ENCODE assay signal across 18 cellular contexts in the genomic region with DNA sequence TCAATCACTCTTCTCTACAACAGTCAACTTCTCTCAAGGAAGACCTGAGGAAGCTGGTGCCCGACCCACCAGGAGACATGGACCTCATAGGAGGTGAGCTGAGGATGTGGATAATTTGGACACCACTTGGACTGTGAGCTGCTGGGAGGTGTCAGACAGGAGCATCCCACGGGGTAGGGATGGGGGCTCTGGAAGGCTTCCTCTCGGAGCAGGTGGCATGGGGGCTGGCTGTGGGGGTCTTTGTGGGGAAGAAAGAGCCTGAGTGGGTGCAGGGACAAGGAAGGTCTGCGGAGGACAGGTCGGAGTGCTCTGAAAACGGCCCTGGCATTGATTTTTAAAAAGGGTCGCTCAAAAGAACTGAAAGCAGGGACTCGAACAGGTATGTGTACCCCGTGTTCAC.
DNase-seq lines count a peak whose midpoint lies in the region; ATAC-seq and TF ChIP-seq lines count a peak whose summit lies in the region.
"Had no signal": no experiment of that assay in that cellular context is flagged by ENCODE, and none has a peak within 500 bp of the region (broad histone marks: within the 10 kb centered on the region; RNA-seq: fewer than 3 reads in every experiment).

No MANE protein-coding gene starts in this region.

- no peak for TF ChIP-seq POLR2A in sigmoid colon (IDR thresholded peaks at IDR 0.05)

- H3K9me3 ChIP-seq in WERI-Rb-1 (ENCODE audit: severe bottlenecking) (no peaks in the 10 kb centered on the region), sigmoid colon (no peaks in the 10 kb centered on the region)
- H3K9me3 ChIP-seq: HAP-1 had no signal

- no peak for TF ChIP-seq CTCF in WERI-Rb-1 (IDR thresholded peaks at IDR 0.05; ENCODE audit: low read depth, low read length)
- no peak for TF ChIP-seq CTCF in sigmoid colon (IDR thresholded peaks at IDR 0.05)

- H3K27me3 ChIP-seq in WERI-Rb-1 (ENCODE audit: insufficient read depth, low read depth, severe bottlenecking) = no peaks in the 10 kb centered on the region
- no peaks in the 10 kb centered on the region for H3K27me3 ChIP-seq in sigmoid colon

- H3K27ac ChIP-seq in WERI-Rb-1 (no peak overlapping the region), sigmoid colon (no peak overlapping the region)
- H3K27ac ChIP-seq: HL-60, KMS-11 had no signal

- intact Hi-C loops in sigmoid colon (cut with DNase I) = no loop called here

- H3K4me1 ChIP-seq in sigmoid colon = no peaks in the 10 kb centered on the region
- H3K4me1 ChIP-seq: HAP-1 had no signal

- H3K4me3 ChIP-seq in WERI-Rb-1 (ENCODE audit: low read depth, low read length) (no peak overlapping the region), sigmoid colon (no peak overlapping the region)
- H3K4me3 ChIP-seq: HAP-1 had no signal

- no peak for ATAC-seq in HG02678 (IDR thresholded peaks at IDR 0.05; ENCODE audit: unreplicated experiment)
- ATAC-seq: Panc1 had no signal

- no peak for TF ChIP-seq EP300 in sigmoid colon (IDR thresholded peaks at IDR 0.05)

- H3K36me3 ChIP-seq in WERI-Rb-1 (peaks cover 57% of the 10 kb centered on the region), sigmoid colon (peaks cover 0 to 14% (median 0%) of the 10 kb centered on the region in 4 donors)
- H3K36me3 ChIP-seq: HAP-1 had no signal

- peak; percentile 31 for DNase-seq in activated effector memory CD4-positive, alpha-beta T cell treated with anti-CD3 and anti-CD28 coated beads, Interleukin-2, amount 50 U/mL, for 16 hours
- no peak for DNase-seq in activated effector memory CD4-positive, alpha-beta T cell treated with Interleukin-2 at 50 U/mL for 16 hours
- peak; percentile 6 for DNase-seq in WERI-Rb-1
- DNase-seq in islet precursor cell = peak; percentile 44
- peak; percentile 54 for DNase-seq in sigmoid colon
- no peak for DNase-seq in NCI-H446 (lab: John Stamatoyannopoulos, UW)
- DNase-seq: Caco-2, NCI-H1417, NCI-H187, NCI-H2107, NCI-H226, NCI-H526, SHP77 had no signal

- WGBS in sigmoid colon, 2 donors = 94% methylated on average over 9 of the region's 9 CpGs

Comparison
In these comparisons a context has a peak if more than half of its experiments do, and no peak if none do; other contexts are left out.
1. DNase-seq: peak in activated effector memory CD4-positive, alpha-beta T cell treated with anti-CD3 and anti-CD28 coated beads, Interleukin-2, amount 50 U/mL, for 16 hours (single experiment), WERI-Rb-1 (single experiment), islet precursor cell (single experiment) and sigmoid colon (single experiment); none in activated effector memory CD4-positive, alpha-beta T cell treated with Interleukin-2 at 50 U/mL for 16 hours (single experiment) and NCI-H446 (0 of 2).